In the genomic region with DNA sequence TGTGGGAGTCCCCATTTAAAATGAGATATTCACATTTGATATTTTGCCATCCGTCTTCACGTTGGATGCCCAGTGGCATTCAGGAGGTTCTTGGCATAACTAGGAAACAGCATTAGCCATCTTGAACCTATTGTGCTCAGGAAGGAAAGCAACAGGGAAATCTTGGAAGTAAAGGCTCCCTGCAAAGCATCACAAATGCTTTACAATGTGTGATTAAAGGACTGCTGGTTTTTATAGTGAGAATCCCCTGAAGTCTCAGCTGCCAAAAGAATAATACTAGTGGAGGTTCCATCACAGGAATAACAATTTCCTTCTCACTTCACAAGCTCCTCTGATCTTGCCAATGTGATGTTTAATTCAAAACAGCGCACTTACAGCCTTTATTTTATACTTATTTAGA, we compare ENCODE assay signal across 1 cellular context.
TF ChIP-seq lines count a peak whose summit lies in the region.

No MANE protein-coding gene starts in this region.

TF ChIP-seq in GM23338, 12 proteins besides CTCF, POLR2A, EP300 and RAD21 (continued from another document):
- TF ChIP-seq NANOG (IDR thresholded peaks at IDR 0.05; ENCODE audit: borderline replicate concordance) = no peak
- no peak for TF ChIP-seq ZNF331 (CRISPR knock-in tag; IDR thresholded peaks at IDR 0.05; ENCODE audit: low read depth)
